1 cellular context compared by ENCODE assay signal in the genomic region with DNA sequence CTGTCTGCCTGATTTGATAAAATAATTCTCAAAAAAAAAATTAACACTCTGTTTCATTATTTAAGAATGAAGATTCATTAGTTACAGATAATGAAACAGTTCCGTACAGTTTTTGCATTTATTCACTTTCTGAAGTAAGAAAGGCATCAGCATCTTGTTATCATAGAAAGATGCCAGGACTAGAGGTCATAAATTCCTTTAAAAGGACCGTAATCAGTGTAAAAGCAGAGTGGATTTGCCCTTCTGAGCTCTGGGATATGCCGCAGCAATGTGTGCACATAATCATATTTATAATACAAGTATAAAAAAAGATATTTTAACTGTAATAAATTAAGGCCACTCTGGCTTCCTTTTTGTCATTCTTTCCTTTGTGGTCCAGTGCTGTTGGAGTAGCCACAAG.
A peak's percentile ranks its signal among the peaks of the same experiment; 100 is the strongest.
TF ChIP-seq lines count a peak whose summit lies in the region.

No MANE protein-coding gene starts in this region.

TF ChIP-seq in A549, 52 proteins besides CTCF, POLR2A, EP300 and RAD21 (continued from another document):
- TF ChIP-seq HOXB13 (CRISPR knock-in tag; IDR thresholded peaks at IDR 0.05; ENCODE audit: low read depth) (0 out of 2 replicates have a peak, but pooled peaks have one; percentile 1), ZFP36 (IDR thresholded peaks at IDR 0.05; ENCODE audit: borderline replicate concordance, partially characterized antibody) (no peak)
